13 cellular contexts compared by ENCODE assay signal in genomic region chr6:36650848-36651247, GRCh38. TPM values are rescaled to one million over a fixed set of nuclear protein-coding genes. Genes with fewer than 3 reads are reported as not detected.
DNase-seq lines count a peak whose midpoint lies in the region; ATAC-seq, FAIRE-seq and TF ChIP-seq lines count a peak whose summit lies in the region.
"Had no signal": no experiment of that assay in that cellular context is flagged by ENCODE, and none has a peak within 500 bp of the region (broad histone marks: within the 10 kb centered on the region; RNA-seq: fewer than 3 reads in every experiment).

No MANE protein-coding gene starts in this region.

- H3K27ac ChIP-seq in Panc1 (ENCODE audit: low read length) = no peak overlapping the region
- peak overlapping the region; percentile 56 to 61 for H3K27ac ChIP-seq in mucosa of rectum (ENCODE audit: low read depth in 2 of 2, low read length in 2 of 2)
- H3K27ac ChIP-seq in tibial nerve = no peak overlapping the region

- FAIRE-seq in GM18507 (lab: Jason Lieb, UNC) = peak; percentile 71
- FAIRE-seq: endometrium had no signal

- no TSS peak for BruUV-seq in Panc1 (replicated peaks; lab: Mats Ljungman, UMichigan)

- H3K36me3 ChIP-seq in Panc1 (ENCODE audit: control insufficient read depth, insufficient read depth, low read length) (no peaks in the 10 kb centered on the region), mucosa of rectum (ENCODE audit: control insufficient read depth in 2 of 2, insufficient read depth in 2 of 2, low read length in 2 of 2) (no peaks in the 10 kb centered on the region), tibial nerve (no peaks in the 10 kb centered on the region)

- ATAC-seq in HG02885 (IDR thresholded peaks at IDR 0.05; ENCODE audit: poor library complexity, unreplicated experiment) (peak; percentile 69), Panc1 (peak; percentile 55; the same call in 1 of the 2 replicates)
- ATAC-seq: activated CD4-positive, CD25-positive, alpha-beta regulatory T cell treated with anti-CD3 and anti-CD28 coated beads, Interleukin-2, amount 50 U/mL, for 24 hours; activated naive CD8-positive, alpha-beta T cell treated with anti-CD3 and anti-CD28 coated beads, Interleukin-2, amount 50 U/mL, for 24 hours had no signal

- DNase-seq in GM18507 (ENCODE audit: extremely low spot score, insufficient read length, low read depth) (peak; percentile 51), Panc1 (ENCODE audit: low read depth, low spot score) (no peak), T1000 (lab: John Stamatoyannopoulos, UW) (no peak), NCI-H2029 treated with DMSO at 0.1 percent for 48 hours (lab: John Stamatoyannopoulos, UW) (no peak), tibial nerve (ENCODE audit: low spot score in 2 of 2) (no peak), iPS-NIHi11 (ENCODE audit: low spot score) (no peak)
- DNase-seq: activated naive CD8-positive, alpha-beta T cell treated with anti-CD3 and anti-CD28 coated beads, Interleukin-2, amount 50 U/mL, for 24 hours; DMS53 had no signal

- TF ChIP-seq POLR2A in tibial nerve (IDR thresholded peaks at IDR 0.05) = no peak

- H3K27me3 ChIP-seq in Panc1 (ENCODE audit: control insufficient read depth, insufficient read depth, low read length) (no peaks in the 10 kb centered on the region), mucosa of rectum (ENCODE audit: control insufficient read depth in 2 of 2, insufficient read depth in 2 of 2, low read length in 2 of 2) (no peaks in the 10 kb centered on the region), tibial nerve (no peaks in the 10 kb centered on the region)

- H3K4me3 ChIP-seq in Panc1 (ENCODE audit: low read depth in 2 of 2, low read length in 2 of 2) = no peak overlapping the region
- H3K4me3 ChIP-seq in mucosa of rectum (ENCODE audit: low read length in 2 of 2) = peak overlapping the region in 1 of 2 donors; percentile 13
- no peak overlapping the region for H3K4me3 ChIP-seq in tibial nerve

- in situ Hi-C loops in Panc1 (cut with HindIII; ENCODE audit: low pct_unique_long_range_greater_than_20kb, low sequenced_read_pairs) = no loop called here

- CTCF ChIA-PET in Panc1 (lab: Charles Lee) = interaction anchor here (0.8 kb wide), 1 partner anchor 16 kb away, joined by 3 read pairs; no protein-coding TSS in a partner anchor

- peak overlapping the region in 1 of 2 donors; percentile 26 for H3K9ac ChIP-seq in mucosa of rectum (ENCODE audit: low read depth in 1 of 2, low read length in 2 of 2)

- no peak for TF ChIP-seq CTCF in Panc1 (IDR thresholded peaks at IDR 0.05)
- TF ChIP-seq CTCF in tibial nerve (IDR thresholded peaks at IDR 0.05) = no peak

- WGBS in tibial nerve, 2 donors = 28 to 31% methylated on average over 2 of the region's 2 CpGs

- POLR2A ChIA-PET in Panc1 (lab: Charles Lee) = no interaction called here

- no peaks in the 10 kb centered on the region for H3K9me3 ChIP-seq in Panc1 (ENCODE audit: control insufficient read depth, insufficient read depth, low read depth, low read length)
- H3K9me3 ChIP-seq in mucosa of rectum (ENCODE audit: control insufficient read depth in 2 of 2, low read length in 2 of 2) = no peaks in the 10 kb centered on the region
- H3K9me3 ChIP-seq in tibial nerve = no peaks in the 10 kb centered on the region

- TF ChIP-seq EP300 in tibial nerve (IDR thresholded peaks at IDR 0.05) = peak in 1 of 2 donors; percentile 14

- intact Hi-C loops in Panc1 (cut with micrococcal nuclease; ENCODE audit: unreplicated experiment) = no loop called here

- no peaks in the 10 kb centered on the region for H3K4me1 ChIP-seq in Panc1 (ENCODE audit: control insufficient read depth, insufficient read depth, low read length)
- H3K4me1 ChIP-seq in mucosa of rectum (ENCODE audit: control insufficient read depth in 2 of 2, insufficient read depth in 2 of 2, low read length in 2 of 2) = peaks cover 24 to 25% of the 10 kb centered on the region in 2 donors
- H3K4me1 ChIP-seq in tibial nerve = peaks cover 0 to 12% (median 0%) of the 10 kb centered on the region in 4 donors

RNA-seq across cellular contexts. Expression of gene CDKN1A, which starts 27.7 kb away (rescaled TPM):
- 46.2 TPM for total RNA-seq in Panc1 (2021; ENCODE audit: unreplicated experiment)
- polyA plus RNA-seq in Panc1 (2012; ENCODE audit: insufficient read length) = 52.2 TPM
- 100 to 1,000 TPM; 112 to 142 (median 124) TPM for total RNA-seq in tibial nerve

RNA-seq across cellular contexts. Expression of gene RAB44, which starts 46.8 kb away (rescaled TPM):
- total RNA-seq in Panc1 (2021; ENCODE audit: unreplicated experiment) (not detected), tibial nerve (1 to 10 TPM in 1 of 4 donors, under 1 TPM in 3; 0.30 to 1.0 (median 0.63) TPM)
- polyA plus RNA-seq in Panc1 (2012; ENCODE audit: insufficient read length) = not detected
- total RNA-seq: kidney epithelial cell had no signal

RNA-seq across cellular contexts. Expression of gene SRSF3, which starts 56.7 kb away (rescaled TPM):
- total RNA-seq in Panc1 (2021; ENCODE audit: unreplicated experiment) (356 TPM), tibial nerve (100 to 1,000 TPM; 185 to 260 (median 221) TPM)
- 270 TPM for polyA plus RNA-seq in Panc1 (2012; ENCODE audit: insufficient read length)

Comparison
In these comparisons a context has a peak if more than half of its experiments do, and no peak if none do; other contexts are left out.
1. H3K27ac ChIP-seq: peak in mucosa of rectum (2 of 2); none in Panc1 (single experiment) and tibial nerve (0 of 4).